1 cellular context compared by ENCODE assay signal in the genomic region with DNA sequence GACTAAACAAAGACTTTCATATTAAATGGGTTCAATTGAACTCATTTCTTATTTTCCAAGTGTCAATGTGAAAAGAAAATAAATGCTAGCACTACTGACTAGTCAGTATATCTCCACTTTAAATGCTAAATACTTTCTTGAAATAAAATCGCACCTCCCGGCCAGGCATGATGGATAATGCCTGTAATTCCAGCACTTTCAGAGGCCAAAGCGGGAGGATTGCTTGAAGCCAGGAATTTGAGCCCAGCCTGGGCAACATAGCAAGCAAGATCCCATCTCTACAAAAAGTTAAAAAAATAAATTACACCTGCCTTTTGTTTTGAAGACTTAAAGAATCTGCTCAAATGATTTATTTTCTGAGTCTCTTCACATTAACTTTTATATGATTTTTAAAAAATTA.
TF ChIP-seq lines count a peak whose summit lies in the region.

No MANE protein-coding gene starts in this region.

TF ChIP-seq in WTC11, 78 proteins besides CTCF, POLR2A, EP300 and RAD21:
- TF ChIP-seq, protein P1, sequence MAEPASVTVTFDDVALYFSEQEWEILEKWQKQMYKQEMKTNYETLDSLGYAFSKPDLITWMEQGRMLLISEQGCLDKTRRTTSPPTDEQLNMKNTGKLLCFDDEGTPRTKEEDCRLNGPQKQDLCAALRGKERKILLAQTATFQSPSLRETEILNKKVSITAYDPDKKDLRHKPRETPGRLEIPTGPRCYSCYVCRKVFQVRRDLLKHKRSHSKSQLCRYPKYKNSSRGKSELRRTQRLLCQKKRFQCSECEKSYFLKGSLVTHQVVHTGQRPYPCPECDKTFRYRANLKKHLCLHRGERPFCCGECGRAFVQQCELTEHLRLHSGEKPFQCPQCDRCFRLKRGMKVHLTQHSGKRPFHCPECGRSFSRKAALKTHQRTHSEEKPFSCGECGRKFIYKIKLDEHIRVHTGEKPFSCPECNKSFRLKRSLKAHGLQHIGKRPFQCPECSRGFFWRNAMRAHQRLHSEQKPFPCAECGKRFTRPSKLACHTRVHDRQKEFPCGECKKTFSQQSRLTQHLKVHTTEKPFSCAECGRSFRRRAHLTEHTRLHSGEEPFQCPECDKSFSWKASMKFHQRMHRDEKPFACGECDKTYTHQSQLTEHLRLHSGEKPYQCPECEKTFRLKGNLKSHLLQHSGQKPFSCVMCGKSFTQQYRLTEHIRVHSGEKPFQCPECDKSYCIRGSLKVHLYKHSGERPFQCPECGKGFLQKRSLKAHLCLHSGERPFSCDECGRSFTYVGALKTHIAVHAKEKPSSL (CRISPR knock-in tag; conservative IDR thresholded peaks at IDR 0.05): no peak
- TF ChIP-seq FOXP1 (CRISPR knock-in tag; IDR thresholded peaks at IDR 0.05; ENCODE audit: borderline replicate concordance): no peak
- TF ChIP-seq ZNF121 (CRISPR knock-in tag; IDR thresholded peaks at IDR 0.05): no peak
- TF ChIP-seq CREB1 (CRISPR knock-in tag; IDR thresholded peaks at IDR 0.05): no peak
